ENCODE assay signal across 1 cellular context in genomic region chr1:173853074-173853473, GRCh38.
TF ChIP-seq lines count a peak whose summit lies in the region.

No MANE protein-coding gene starts in this region.

TF ChIP-seq in endothelial cell of umbilical vein, 7 proteins besides CTCF, POLR2A, EP300 and RAD21:
- TF ChIP-seq MYC (IDR thresholded peaks at IDR 0.05; ENCODE audit: low read depth, low read length) (no peak), JUN (IDR thresholded peaks at IDR 0.05; ENCODE audit: borderline replicate concordance, insufficient read depth, insufficient read length, low read depth) (peak; percentile 71), MAX (IDR thresholded peaks at IDR 0.05; ENCODE audit: insufficient read depth, insufficient read length) (no peak), GATA2 (IDR thresholded peaks at IDR 0.05; ENCODE audit: insufficient read depth, insufficient read length, low read depth, low read length) (peak; percentile 95), POLR2AphosphoS5 (IDR thresholded peaks at IDR 0.05; ENCODE audit: insufficient read depth, low read depth, low read length) (peak; percentile 51), FOS (IDR thresholded peaks at IDR 0.05; ENCODE audit: borderline replicate concordance, insufficient read depth, low read length) (peak; percentile 74), EZH2 (IDR thresholded peaks at IDR 0.05; ENCODE audit: borderline replicate concordance, low read depth, low read length, severe bottlenecking) (no peak)
